Comparison of ENCODE assay signal across 7 cellular contexts in the genomic region with DNA sequence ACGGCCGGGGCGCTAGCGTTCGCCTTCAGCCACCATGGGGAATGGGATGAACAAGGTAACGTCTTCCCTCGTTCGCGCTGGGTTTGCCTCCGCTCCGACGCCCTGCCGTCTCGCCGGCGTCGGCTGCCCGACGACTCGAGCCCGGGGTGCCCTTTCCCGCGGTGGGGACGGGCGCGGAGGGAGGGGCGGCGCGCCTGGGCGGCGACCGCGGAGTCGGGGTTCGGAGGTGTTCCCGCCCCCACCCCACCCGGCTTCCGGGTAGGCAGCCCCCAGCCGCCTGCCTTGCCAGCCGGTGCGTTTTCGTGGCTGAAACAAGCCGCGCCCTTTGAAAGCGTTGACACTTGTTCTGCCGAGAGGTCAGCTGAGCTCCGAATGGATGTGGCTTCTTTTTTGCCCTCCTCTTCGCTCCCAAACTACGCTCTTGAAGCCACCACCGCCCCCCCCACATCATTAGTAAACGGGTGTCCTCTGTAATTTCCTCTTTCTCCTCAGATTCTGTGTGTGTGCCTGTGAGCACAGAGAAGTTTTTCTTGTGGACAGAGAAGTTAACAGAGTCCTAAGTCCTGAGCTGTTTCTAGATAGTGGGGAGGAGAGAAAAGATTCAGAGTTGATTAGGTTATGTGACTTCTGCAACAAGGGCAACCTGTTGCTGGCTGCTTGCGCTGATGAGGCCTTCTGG. TPM values are rescaled to one million over a fixed set of nuclear protein-coding genes. Genes with fewer than 3 reads are reported as not detected.
DNase-seq lines count a peak whose midpoint lies in the region; ATAC-seq and TF ChIP-seq lines count a peak whose summit lies in the region.

No MANE protein-coding gene starts in this region.

- TF ChIP-seq POLR2A in GM19193 (IDR thresholded peaks at IDR 0.05; ENCODE audit: extremely low read depth, insufficient read depth, insufficient read length) = peak; percentile 87

- DNase-seq in activated CD4-positive, alpha-beta T cell treated with anti-CD3 and anti-CD28 coated beads for 24 hours (ENCODE audit: low read depth in 2 of 2) = peak; percentile 60
- peak; percentile 72 for DNase-seq in effector CD4-positive, alpha-beta T cell
- DNase-seq in mucosa of gallbladder (ENCODE audit: low spot score) (peak; percentile 66), OCI-M1 (lab: John Stamatoyannopoulos, UW) (no peak)
- DNase-seq in stimulated activated CD8-positive, alpha-beta memory T cell treated with anti-CD3 and anti-CD28 coated beads, Interleukin-7, amount 100 ng/mL, for 1 hour (ENCODE audit: low read depth in 2 of 2) = peak; percentile 56 to 61

- peak; percentile 19 for ATAC-seq in HG03196 (IDR thresholded peaks at IDR 0.05; ENCODE audit: unreplicated experiment)

RNA-seq across cellular contexts. Expression of a gene that starts 0.4 kb away (rescaled TPM):
- total RNA-seq in mucosa of gallbladder = 36.4 TPM
